1 cellular context compared by ENCODE assay signal in the genomic region with DNA sequence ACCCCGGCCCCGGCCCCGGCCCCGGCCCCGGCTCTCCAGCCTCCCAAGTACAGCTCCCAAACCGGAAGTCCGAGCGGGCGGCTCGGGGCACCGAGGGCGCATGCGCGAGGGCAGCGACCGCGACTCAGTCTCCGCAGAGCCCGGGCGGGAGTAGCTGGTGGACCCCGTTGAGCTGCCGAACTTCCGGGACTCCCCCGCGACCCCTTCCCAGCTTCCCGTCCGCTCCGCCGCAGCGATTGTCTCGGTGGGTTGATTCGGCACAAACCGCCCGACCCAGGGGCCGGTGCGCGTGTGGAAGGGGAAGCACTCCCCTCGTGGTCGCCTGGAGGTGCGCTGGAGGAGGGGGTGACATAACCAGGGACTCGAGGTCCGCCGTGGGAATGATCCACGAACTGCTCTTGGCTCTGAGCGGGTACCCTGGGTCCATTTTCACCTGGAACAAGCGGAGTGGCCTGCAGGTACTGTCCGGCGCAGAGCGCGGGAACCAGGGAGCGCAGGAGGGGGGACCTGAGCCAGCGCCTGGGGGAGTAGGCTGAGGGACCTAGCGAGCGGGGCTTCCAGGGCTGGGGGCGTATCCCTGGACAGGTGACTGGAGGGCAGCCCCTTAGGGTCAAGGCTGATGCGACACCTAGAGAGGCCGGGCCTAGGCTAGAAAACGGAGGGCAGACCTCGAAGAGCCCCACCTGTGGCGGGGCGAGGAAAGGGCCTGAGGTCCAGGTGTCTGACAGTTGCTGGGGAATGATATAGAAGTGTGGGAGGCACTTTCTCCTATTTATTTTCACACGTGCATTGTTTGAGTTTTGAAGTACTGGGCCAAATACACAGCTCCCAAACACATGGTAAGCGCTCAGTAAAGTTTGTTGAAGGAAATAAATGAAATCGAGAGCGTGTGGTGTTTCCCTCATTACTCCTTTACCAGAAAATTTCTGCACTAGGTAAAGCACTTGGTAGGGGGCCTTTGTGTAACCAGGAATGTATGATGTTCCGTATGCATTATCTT.
A peak's percentile ranks its signal among the peaks of the same experiment; 100 is the strongest.
TF ChIP-seq lines count a peak whose summit lies in the region.

A gene with protein sequence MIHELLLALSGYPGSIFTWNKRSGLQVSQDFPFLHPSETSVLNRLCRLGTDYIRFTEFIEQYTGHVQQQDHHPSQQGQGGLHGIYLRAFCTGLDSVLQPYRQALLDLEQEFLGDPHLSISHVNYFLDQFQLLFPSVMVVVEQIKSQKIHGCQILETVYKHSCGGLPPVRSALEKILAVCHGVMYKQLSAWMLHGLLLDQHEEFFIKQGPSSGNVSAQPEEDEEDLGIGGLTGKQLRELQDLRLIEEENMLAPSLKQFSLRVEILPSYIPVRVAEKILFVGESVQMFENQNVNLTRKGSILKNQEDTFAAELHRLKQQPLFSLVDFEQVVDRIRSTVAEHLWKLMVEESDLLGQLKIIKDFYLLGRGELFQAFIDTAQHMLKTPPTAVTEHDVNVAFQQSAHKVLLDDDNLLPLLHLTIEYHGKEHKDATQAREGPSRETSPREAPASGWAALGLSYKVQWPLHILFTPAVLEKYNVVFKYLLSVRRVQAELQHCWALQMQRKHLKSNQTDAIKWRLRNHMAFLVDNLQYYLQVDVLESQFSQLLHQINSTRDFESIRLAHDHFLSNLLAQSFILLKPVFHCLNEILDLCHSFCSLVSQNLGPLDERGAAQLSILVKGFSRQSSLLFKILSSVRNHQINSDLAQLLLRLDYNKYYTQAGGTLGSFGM (plus strand): TSS at position 127 of the 1,000 bp plus-strand sequence. CDS start 254 bp downstream, at position 381.
A gene (minus strand): TSS at position 69 of the 1,000 bp plus-strand sequence. CDS start 1,130 bp downstream, outside the sequence.

TF ChIP-seq in HepG2, 621 proteins besides CTCF, POLR2A, EP300 and RAD21 (continued from another document and continues in another):
- TF ChIP-seq, protein P1, sequence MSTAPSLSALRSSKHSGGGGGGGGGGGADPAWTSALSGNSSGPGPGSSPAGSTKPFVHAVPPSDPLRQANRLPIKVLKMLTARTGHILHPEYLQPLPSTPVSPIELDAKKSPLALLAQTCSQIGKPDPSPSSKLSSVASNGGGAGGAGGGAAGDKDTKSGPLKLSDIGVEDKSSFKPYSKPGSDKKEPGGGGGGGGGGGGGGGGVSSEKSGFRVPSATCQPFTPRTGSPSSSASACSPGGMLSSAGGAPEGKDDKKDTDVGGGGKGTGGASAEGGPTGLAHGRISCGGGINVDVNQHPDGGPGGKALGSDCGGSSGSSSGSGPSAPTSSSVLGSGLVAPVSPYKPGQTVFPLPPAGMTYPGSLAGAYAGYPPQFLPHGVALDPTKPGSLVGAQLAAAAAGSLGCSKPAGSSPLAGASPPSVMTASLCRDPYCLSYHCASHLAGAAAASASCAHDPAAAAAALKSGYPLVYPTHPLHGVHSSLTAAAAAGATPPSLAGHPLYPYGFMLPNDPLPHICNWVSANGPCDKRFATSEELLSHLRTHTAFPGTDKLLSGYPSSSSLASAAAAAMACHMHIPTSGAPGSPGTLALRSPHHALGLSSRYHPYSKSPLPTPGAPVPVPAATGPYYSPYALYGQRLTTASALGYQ (CRISPR knock-in tag; IDR thresholded peaks at IDR 0.05): 0 out of 2 replicates have a peak, but pooled peaks have one; percentile 59
- TF ChIP-seq, protein P2, sequence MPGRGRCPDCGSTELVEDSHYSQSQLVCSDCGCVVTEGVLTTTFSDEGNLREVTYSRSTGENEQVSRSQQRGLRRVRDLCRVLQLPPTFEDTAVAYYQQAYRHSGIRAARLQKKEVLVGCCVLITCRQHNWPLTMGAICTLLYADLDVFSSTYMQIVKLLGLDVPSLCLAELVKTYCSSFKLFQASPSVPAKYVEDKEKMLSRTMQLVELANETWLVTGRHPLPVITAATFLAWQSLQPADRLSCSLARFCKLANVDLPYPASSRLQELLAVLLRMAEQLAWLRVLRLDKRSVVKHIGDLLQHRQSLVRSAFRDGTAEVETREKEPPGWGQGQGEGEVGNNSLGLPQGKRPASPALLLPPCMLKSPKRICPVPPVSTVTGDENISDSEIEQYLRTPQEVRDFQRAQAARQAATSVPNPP (CRISPR knock-in tag; IDR thresholded peaks at IDR 0.05): no peak
- peak; percentile 63; the same call in 1 of the 2 replicates for TF ChIP-seq HOXD1 (CRISPR knock-in tag; IDR thresholded peaks at IDR 0.05)
- no peak for TF ChIP-seq ZNF737 (CRISPR knock-in tag; IDR thresholded peaks at IDR 0.05; ENCODE audit: borderline replicate concordance)
- peak; percentile 89 for TF ChIP-seq NR2C2 (CRISPR knock-in tag; IDR thresholded peaks at IDR 0.05; ENCODE audit: borderline replicate concordance)
- peak; percentile 81; the same call in 1 of the 2 replicates for TF ChIP-seq TAF1 (CRISPR knock-in tag; IDR thresholded peaks at IDR 0.05)
- TF ChIP-seq, protein P3, sequence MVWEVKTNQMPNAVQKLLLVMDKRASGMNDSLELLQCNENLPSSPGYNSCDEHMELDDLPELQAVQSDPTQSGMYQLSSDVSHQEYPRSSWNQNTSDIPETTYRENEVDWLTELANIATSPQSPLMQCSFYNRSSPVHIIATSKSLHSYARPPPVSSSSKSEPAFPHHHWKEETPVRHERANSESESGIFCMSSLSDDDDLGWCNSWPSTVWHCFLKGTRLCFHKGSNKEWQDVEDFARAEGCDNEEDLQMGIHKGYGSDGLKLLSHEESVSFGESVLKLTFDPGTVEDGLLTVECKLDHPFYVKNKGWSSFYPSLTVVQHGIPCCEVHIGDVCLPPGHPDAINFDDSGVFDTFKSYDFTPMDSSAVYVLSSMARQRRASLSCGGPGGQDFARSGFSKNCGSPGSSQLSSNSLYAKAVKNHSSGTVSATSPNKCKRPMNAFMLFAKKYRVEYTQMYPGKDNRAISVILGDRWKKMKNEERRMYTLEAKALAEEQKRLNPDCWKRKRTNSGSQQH (CRISPR knock-in tag; IDR thresholded peaks at IDR 0.05; ENCODE audit: low read depth): peak; percentile 57
- peak; percentile 65; the same call in 1 of the 2 replicates for TF ChIP-seq ZSCAN29 (CRISPR knock-in tag; conservative IDR thresholded peaks at IDR 0.05)
- peak; percentile 77; the same call in 1 of the 2 replicates for TF ChIP-seq ARHGAP35 (CRISPR knock-in tag; IDR thresholded peaks at IDR 0.05; ENCODE audit: borderline replicate concordance)
- peak; percentile 86 for TF ChIP-seq ZNF343 (CRISPR knock-in tag; IDR thresholded peaks at IDR 0.05)
- TF ChIP-seq MAFK (conservative IDR thresholded peaks at IDR 0.05 in 1 of 2, IDR thresholded peaks at IDR 0.05 in 1 of 2; ENCODE audit: low read length in 2 of 2): no peak
- TF ChIP-seq ZNF678 (CRISPR knock-in tag; IDR thresholded peaks at IDR 0.05): peak; percentile 49; the same call in 1 of the 2 replicates
- 0 out of 2 replicates have a peak, but pooled peaks have one; percentile 27 for TF ChIP-seq ZNF790 (CRISPR knock-in tag; IDR thresholded peaks at IDR 0.05; ENCODE audit: borderline replicate concordance)
- TF ChIP-seq MTA3 (CRISPR knock-in tag; IDR thresholded peaks at IDR 0.05): no peak
- TF ChIP-seq, protein P4, sequence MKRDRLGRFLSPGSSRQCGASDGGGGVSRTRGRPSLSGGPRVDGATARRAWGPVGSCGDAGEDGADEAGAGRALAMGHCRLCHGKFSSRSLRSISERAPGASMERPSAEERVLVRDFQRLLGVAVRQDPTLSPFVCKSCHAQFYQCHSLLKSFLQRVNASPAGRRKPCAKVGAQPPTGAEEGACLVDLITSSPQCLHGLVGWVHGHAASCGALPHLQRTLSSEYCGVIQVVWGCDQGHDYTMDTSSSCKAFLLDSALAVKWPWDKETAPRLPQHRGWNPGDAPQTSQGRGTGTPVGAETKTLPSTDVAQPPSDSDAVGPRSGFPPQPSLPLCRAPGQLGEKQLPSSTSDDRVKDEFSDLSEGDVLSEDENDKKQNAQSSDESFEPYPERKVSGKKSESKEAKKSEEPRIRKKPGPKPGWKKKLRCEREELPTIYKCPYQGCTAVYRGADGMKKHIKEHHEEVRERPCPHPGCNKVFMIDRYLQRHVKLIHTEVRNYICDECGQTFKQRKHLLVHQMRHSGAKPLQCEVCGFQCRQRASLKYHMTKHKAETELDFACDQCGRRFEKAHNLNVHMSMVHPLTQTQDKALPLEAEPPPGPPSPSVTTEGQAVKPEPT (CRISPR knock-in tag; IDR thresholded peaks at IDR 0.05; ENCODE audit: low read depth): no peak; the same call in 1 of the 2 replicates
- TF ChIP-seq, protein P5, sequence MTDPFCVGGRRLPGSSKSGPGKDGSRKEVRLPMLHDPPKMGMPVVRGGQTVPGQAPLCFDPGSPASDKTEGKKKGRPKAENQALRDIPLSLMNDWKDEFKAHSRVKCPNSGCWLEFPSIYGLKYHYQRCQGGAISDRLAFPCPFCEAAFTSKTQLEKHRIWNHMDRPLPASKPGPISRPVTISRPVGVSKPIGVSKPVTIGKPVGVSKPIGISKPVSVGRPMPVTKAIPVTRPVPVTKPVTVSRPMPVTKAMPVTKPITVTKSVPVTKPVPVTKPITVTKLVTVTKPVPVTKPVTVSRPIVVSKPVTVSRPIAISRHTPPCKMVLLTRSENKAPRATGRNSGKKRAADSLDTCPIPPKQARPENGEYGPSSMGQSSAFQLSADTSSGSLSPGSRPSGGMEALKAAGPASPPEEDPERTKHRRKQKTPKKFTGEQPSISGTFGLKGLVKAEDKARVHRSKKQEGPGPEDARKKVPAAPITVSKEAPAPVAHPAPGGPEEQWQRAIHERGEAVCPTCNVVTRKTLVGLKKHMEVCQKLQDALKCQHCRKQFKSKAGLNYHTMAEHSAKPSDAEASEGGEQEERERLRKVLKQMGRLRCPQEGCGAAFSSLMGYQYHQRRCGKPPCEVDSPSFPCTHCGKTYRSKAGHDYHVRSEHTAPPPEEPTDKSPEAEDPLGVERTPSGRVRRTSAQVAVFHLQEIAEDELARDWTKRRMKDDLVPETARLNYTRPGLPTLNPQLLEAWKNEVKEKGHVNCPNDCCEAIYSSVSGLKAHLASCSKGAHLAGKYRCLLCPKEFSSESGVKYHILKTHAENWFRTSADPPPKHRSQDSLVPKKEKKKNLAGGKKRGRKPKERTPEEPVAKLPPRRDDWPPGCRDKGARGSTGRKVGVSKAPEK (CRISPR knock-in tag; IDR thresholded peaks at IDR 0.05; ENCODE audit: borderline replicate concordance): no peak
- no peak for TF ChIP-seq ZNF326 (CRISPR knock-in tag; IDR thresholded peaks at IDR 0.05; ENCODE audit: borderline replicate concordance)
- TF ChIP-seq ZNF337 (CRISPR knock-in tag; IDR thresholded peaks at IDR 0.05; ENCODE audit: borderline replicate concordance, low read depth): no peak
- TF ChIP-seq ZNF550 (CRISPR knock-in tag; IDR thresholded peaks at IDR 0.05; ENCODE audit: borderline replicate concordance): no peak; the same call in 1 of the 2 replicates
- TF ChIP-seq CHCHD3 (CRISPR knock-in tag; IDR thresholded peaks at IDR 0.05): peak; percentile 58; the same call in 1 of the 2 replicates
- TF ChIP-seq ZNF431 (CRISPR knock-in tag; IDR thresholded peaks at IDR 0.05; ENCODE audit: borderline replicate concordance, low read depth): peak; percentile 81; the same call in 1 of the 2 replicates
- peak; percentile 44; the same call in 1 of the 2 replicates for TF ChIP-seq KMT2B (CRISPR knock-in tag; IDR thresholded peaks at IDR 0.05)
- no peak for TF ChIP-seq ZBTB3 (CRISPR knock-in tag; IDR thresholded peaks at IDR 0.05; ENCODE audit: borderline replicate concordance, low read depth)
- TF ChIP-seq, protein P6, sequence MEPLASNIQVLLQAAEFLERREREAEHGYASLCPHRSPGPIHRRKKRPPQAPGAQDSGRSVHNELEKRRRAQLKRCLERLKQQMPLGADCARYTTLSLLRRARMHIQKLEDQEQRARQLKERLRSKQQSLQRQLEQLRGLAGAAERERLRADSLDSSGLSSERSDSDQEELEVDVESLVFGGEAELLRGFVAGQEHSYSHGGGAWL (CRISPR knock-in tag; IDR thresholded peaks at IDR 0.05): peak; percentile 66
- peak; percentile 77; the same call in 1 of the 2 replicates for TF ChIP-seq BORCS8-MEF2B (CRISPR knock-in tag; IDR thresholded peaks at IDR 0.05)
- TF ChIP-seq BRCA1 (CRISPR knock-in tag; IDR thresholded peaks at IDR 0.05): no peak
- TF ChIP-seq ZMYM4 (CRISPR knock-in tag; IDR thresholded peaks at IDR 0.05): peak; percentile 69
- TF ChIP-seq ZEB1 (IDR thresholded peaks at IDR 0.05; ENCODE audit: insufficient replicate concordance, low read depth): peak; percentile 41
- peak; percentile 63; the same call in 1 of the 2 replicates for TF ChIP-seq CENPT (CRISPR knock-in tag; IDR thresholded peaks at IDR 0.05; ENCODE audit: low read depth)
- TF ChIP-seq ZNF331 (CRISPR knock-in tag; IDR thresholded peaks at IDR 0.05): peak; percentile 57
- no peak for TF ChIP-seq KLF12 (CRISPR knock-in tag; IDR thresholded peaks at IDR 0.05; ENCODE audit: borderline replicate concordance)
- TF ChIP-seq TARDBP (CRISPR knock-in tag; IDR thresholded peaks at IDR 0.05): peak; percentile 66; the same call in 1 of the 2 replicates
- TF ChIP-seq REXO4 (CRISPR knock-in tag; IDR thresholded peaks at IDR 0.05; ENCODE audit: borderline replicate concordance): no peak
- no peak for TF ChIP-seq ADNP (CRISPR knock-in tag; IDR thresholded peaks at IDR 0.05)
- TF ChIP-seq RCOR2 (CRISPR knock-in tag; IDR thresholded peaks at IDR 0.05): no peak
- TF ChIP-seq, protein P7, sequence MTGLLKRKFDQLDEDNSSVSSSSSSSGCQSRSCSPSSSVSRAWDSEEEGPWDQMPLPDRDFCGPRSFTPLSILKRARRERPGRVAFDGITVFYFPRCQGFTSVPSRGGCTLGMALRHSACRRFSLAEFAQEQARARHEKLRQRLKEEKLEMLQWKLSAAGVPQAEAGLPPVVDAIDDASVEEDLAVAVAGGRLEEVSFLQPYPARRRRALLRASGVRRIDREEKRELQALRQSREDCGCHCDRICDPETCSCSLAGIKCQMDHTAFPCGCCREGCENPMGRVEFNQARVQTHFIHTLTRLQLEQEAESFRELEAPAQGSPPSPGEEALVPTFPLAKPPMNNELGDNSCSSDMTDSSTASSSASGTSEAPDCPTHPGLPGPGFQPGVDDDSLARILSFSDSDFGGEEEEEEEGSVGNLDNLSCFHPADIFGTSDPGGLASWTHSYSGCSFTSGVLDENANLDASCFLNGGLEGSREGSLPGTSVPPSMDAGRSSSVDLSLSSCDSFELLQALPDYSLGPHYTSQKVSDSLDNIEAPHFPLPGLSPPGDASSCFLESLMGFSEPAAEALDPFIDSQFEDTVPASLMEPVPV (CRISPR knock-in tag; IDR thresholded peaks at IDR 0.05): peak; percentile 75; the same call in 1 of the 2 replicates
- no peak for TF ChIP-seq RORA (CRISPR knock-in tag; IDR thresholded peaks at IDR 0.05)
- 0 out of 2 replicates have a peak, but pooled peaks have one; percentile 22 for TF ChIP-seq HCFC1 (IDR thresholded peaks at IDR 0.05; ENCODE audit: low read depth, low read length)
